Comparison of ENCODE assay signal across 8 cellular contexts in genomic region chr6:53437557-53438202, GRCh38.
A peak's percentile ranks its signal among the peaks of the same experiment; 100 is the strongest.
DNase-seq lines count a peak whose midpoint lies in the region; ATAC-seq and TF ChIP-seq lines count a peak whose summit lies in the region.

No MANE protein-coding gene starts in this region.

- TF ChIP-seq CTCF in H9 (conservative IDR thresholded peaks at IDR 0.05) (peak; percentile 82), psoas muscle (IDR thresholded peaks at IDR 0.05) (peak; percentile 31)

- no peak overlapping the region; a peak in 1 of 7 replicates for H3K27ac Mint-ChIP-seq in H9

- H2BK5ac ChIP-seq in H9 (ENCODE audit: insufficient read length, low read length): no peak overlapping the region

- no peak overlapping the region for H2AK5ac ChIP-seq in H9 (ENCODE audit: insufficient read length, low read length)

- no peaks in the 10 kb centered on the region for H3K36me3 Mint-ChIP-seq in H9 (ENCODE audit: insufficient read depth in 1 of 3, low read depth in 3 of 3)

- H2BK12ac ChIP-seq in H9 (ENCODE audit: insufficient read length, low read depth, low read length): no peak overlapping the region

- DNase-seq in NOMO-1 (lab: John Stamatoyannopoulos, UW; ENCODE audit: unreplicated experiment in 2 of 2) (peak; percentile 52 to 73), NOMO-1 treated with dmso at 0.1 percent for 144 hours (lab: John Stamatoyannopoulos, UW; ENCODE audit: unreplicated experiment) (no peak), H9 (peak; percentile 52), NCI-H2196 treated with DMSO at 0.1 percent for 48 hours (lab: John Stamatoyannopoulos, UW; ENCODE audit: unreplicated experiment) (peak; percentile 49), glomerular visceral epithelial cell (ENCODE audit: extremely low spot score) (peak; percentile 71), psoas muscle (no peak), GM19240 (ENCODE audit: insufficient read length, low spot score) (no peak)
- peak; percentile 8 to 32 for DNase-seq in activated CD4-positive, alpha-beta T cell treated with anti-CD3 and anti-CD28 coated beads, Interleukin-2, amount 50 U/mL, for 48 hours

- H3K79me2 ChIP-seq in H9 (ENCODE audit: insufficient read depth, low read length): no peaks in the 10 kb centered on the region

- no peak overlapping the region for H3K56ac ChIP-seq in H9 (ENCODE audit: insufficient read length, low read depth, low read length)

- H3K4me3 ChIP-seq in psoas muscle: no peak overlapping the region

- H4K5ac ChIP-seq in H9 (ENCODE audit: insufficient read length, low read depth, low read length): no peak overlapping the region

- H3K9me3 Mint-ChIP-seq in H9: no peaks in the 10 kb centered on the region

- H3K27me3 Mint-ChIP-seq in H9 (ENCODE audit: low read depth): no peaks in the 10 kb centered on the region

- no peak overlapping the region for H2BK120ac ChIP-seq in H9 (ENCODE audit: low read depth, low read length, poor library complexity, severe bottlenecking)

- no peaks in the 10 kb centered on the region for H3K79me1 ChIP-seq in H9 (ENCODE audit: insufficient read depth, low read depth, low read length, poor library complexity, severe bottlenecking)

- peak in 2 of 4 donors; percentile 44 to 61 for ATAC-seq in psoas muscle

- no peak overlapping the region for H4K91ac ChIP-seq in H9 (ENCODE audit: insufficient read length, low read depth, low read length)

- peak overlapping the region; percentile 85 for H2AFZ ChIP-seq in H9 (ENCODE audit: low read length)

- H3K23ac ChIP-seq in H9 (ENCODE audit: insufficient read length, low read depth, low read length): no peak overlapping the region

- H3K27ac ChIP-seq in H9 (ENCODE audit: insufficient read length, low read depth, low read length): no peak overlapping the region
- H3K27ac ChIP-seq in psoas muscle: no peak overlapping the region

- H3K27me3 ChIP-seq in H9 (ENCODE audit: insufficient read depth, low read length) (no peaks in the 10 kb centered on the region), psoas muscle (ENCODE audit: insufficient read depth in 3 of 3, low read length in 2 of 3) (peaks cover 0 to 2% (median 0%) of the 10 kb centered on the region in 3 donors)

- H3T11ph ChIP-seq in H9 (ENCODE audit: low read length): no peak overlapping the region

- no peak overlapping the region for H3K18ac ChIP-seq in H9 (ENCODE audit: insufficient read length, low read depth, low read length)

- H3K4ac ChIP-seq in H9 (ENCODE audit: low read depth, low read length): no peak overlapping the region

- intact Hi-C loops in psoas muscle (cut with DNase I): no loop called here

- no peak overlapping the region for H2BK15ac ChIP-seq in H9 (ENCODE audit: low read depth, low read length)

- no peaks in the 10 kb centered on the region for H3K4me1 ChIP-seq in H9 (ENCODE audit: insufficient read depth, low read length)
- no peaks in the 10 kb centered on the region for H3K4me1 ChIP-seq in psoas muscle

- no peak overlapping the region for H3K4me2 ChIP-seq in H9 (ENCODE audit: insufficient read depth, insufficient read length, low read length)

- no peak overlapping the region for H3K4me3 Mint-ChIP-seq in H9

- WGBS in H9 (ENCODE audit: extremely low coverage, insufficient read length, low lambda C conversion rate): no CpG with 5 or more reads among the region's 5 CpGs
- 57 to 62% (median 60%) methylated on average over 5 of the region's 5 CpGs for WGBS in psoas muscle, 3 donors

- 0 out of 4 replicates have a peak, but pooled peaks cover 0 to 2% of the 10 kb centered on the region in 2 experiments for H3K4me1 Mint-ChIP-seq in H9

- H4K8ac ChIP-seq in H9 (replicated peaks; ENCODE audit: insufficient read length, low read depth, low read length): no peak overlapping the region

- H2BK20ac ChIP-seq in H9 (ENCODE audit: low read depth, low read length, poor library complexity, severe bottlenecking): no peak overlapping the region

- no peaks in the 10 kb centered on the region for H3K23me2 ChIP-seq in H9 (ENCODE audit: insufficient read length, low read depth, low read length, poor library complexity, severe bottlenecking)

- H3K36me3 ChIP-seq in psoas muscle (ENCODE audit: insufficient read depth in 1 of 2, low read depth in 1 of 2): no peaks in the 10 kb centered on the region

- no peaks in the 10 kb centered on the region for H4K20me1 ChIP-seq in H9 (ENCODE audit: control insufficient read depth, insufficient read depth, insufficient read length)

- H3K9me3 ChIP-seq in H9 (ENCODE audit: control insufficient read depth, low read depth, low read length) (no peaks in the 10 kb centered on the region), psoas muscle (no peaks in the 10 kb centered on the region)

- no peak overlapping the region for H3K9ac ChIP-seq in H9 (ENCODE audit: extremely low read depth, insufficient read length, low read length)

- H3K14ac ChIP-seq in H9 (ENCODE audit: insufficient read depth, low read length): no peak overlapping the region

Comparison
In these comparisons a context has a peak if more than half of its experiments do, and no peak if none do; other contexts are left out.
1. DNase-seq: peak in NOMO-1 (2 of 2), H9 (single experiment), NCI-H2196 treated with DMSO at 0.1 percent for 48 hours (single experiment), activated CD4-positive, alpha-beta T cell treated with anti-CD3 and anti-CD28 coated beads, Interleukin-2, amount 50 U/mL, for 48 hours (2 of 2) and glomerular visceral epithelial cell (single experiment); none in NOMO-1 treated with dmso at 0.1 percent for 144 hours (single experiment), psoas muscle (0 of 2) and GM19240 (single experiment).